ENCODE assay signal across 12 cellular contexts in genomic region chr4:6273661-6273990, GRCh38. TPM values are rescaled to one million over a fixed set of nuclear protein-coding genes. Genes with fewer than 3 reads are reported as not detected.
DNase-seq lines count a peak whose midpoint lies in the region; ATAC-seq and TF ChIP-seq lines count a peak whose summit lies in the region.
"Had no signal": no experiment of that assay in that cellular context is flagged by ENCODE, and none has a peak within 500 bp of the region (broad histone marks: within the 10 kb centered on the region; RNA-seq: fewer than 3 reads in every experiment).

No MANE protein-coding gene starts in this region.

- H3K36me3 ChIP-seq in left lung, result no peaks in the 10 kb centered on the region
- peaks cover 5 to 7% of the 10 kb centered on the region in 2 donors for H3K36me3 ChIP-seq in stomach smooth muscle (ENCODE audit: control insufficient read depth in 2 of 2, insufficient read depth in 2 of 2, low read length in 2 of 2)

- peak overlapping the region; percentile 59 for H3K4me3 Mint-ChIP-seq in HFFc6
- no peak overlapping the region for H3K4me3 Mint-ChIP-seq in CD4-positive, alpha-beta T cell

- in situ Hi-C loops in G401 (cut with HindIII; ENCODE audit: low sequenced_read_pairs), result no loop called here

- H3K4me1 ChIP-seq in left lung (peaks cover 42 to 72% of the 10 kb centered on the region in 2 donors), stomach smooth muscle (ENCODE audit: control insufficient read depth, insufficient read depth, low read length) (peaks cover 84% of the 10 kb centered on the region)

- H3K27me3 ChIP-seq in left lung (peaks cover 0 to 33% of the 10 kb centered on the region in 2 donors), stomach smooth muscle (ENCODE audit: control insufficient read depth in 1 of 2, insufficient read depth in 2 of 2, low read length in 2 of 2) (no peaks in the 10 kb centered on the region)
- H3K27me3 ChIP-seq in CD4-positive, alpha-beta T cell (ENCODE audit: control insufficient read depth, insufficient read depth, low read length), result no peaks in the 10 kb centered on the region

- H3K9ac ChIP-seq in stomach smooth muscle (ENCODE audit: low read length in 2 of 2), result peak overlapping the region in 1 of 2 donors; percentile 6
- H3K9ac ChIP-seq: parathyroid adenoma had no signal

- H3K4me1 Mint-ChIP-seq in HFFc6 (ENCODE audit: low read depth), result peaks cover 51% of the 10 kb centered on the region
- H3K4me1 Mint-ChIP-seq in CD4-positive, alpha-beta T cell (ENCODE audit: low read depth), result peaks cover 14% of the 10 kb centered on the region

- ATAC-seq in left lung, result no peak
- no peak for ATAC-seq in CD4-positive, alpha-beta T cell (ENCODE audit: poor library complexity)
- ATAC-seq: GM12878 had no signal

- no peaks in the 10 kb centered on the region; the same call in 1 of the 2 replicates for H3K27me3 Mint-ChIP-seq in HFFc6 (ENCODE audit: insufficient read depth)
- H3K27me3 Mint-ChIP-seq in CD4-positive, alpha-beta T cell, result no peaks in the 10 kb centered on the region

- H3K27ac ChIP-seq in caudate nucleus (ENCODE audit: low read depth, low read length) (peak overlapping the region; percentile 67), left lung (peak overlapping the region; percentile 48 to 62), stomach smooth muscle (ENCODE audit: low read length) (peak overlapping the region; percentile 86)
- no peak overlapping the region for H3K27ac ChIP-seq in CD4-positive, alpha-beta T cell (ENCODE audit: low read depth, low read length)
- H3K27ac ChIP-seq: parathyroid adenoma, WERI-Rb-1 had no signal

- H3K4me3 ChIP-seq in left lung (no peak overlapping the region), stomach smooth muscle (ENCODE audit: low read length in 2 of 2) (peak overlapping the region; percentile 55 to 61)
- H3K4me3 ChIP-seq: GM12878 had no signal

- no peak for TF ChIP-seq CTCF in HFFc6 (IDR thresholded peaks at IDR 0.05)
- TF ChIP-seq CTCF in left lung (IDR thresholded peaks at IDR 0.05), result no peak
- TF ChIP-seq CTCF in CD4-positive, alpha-beta T cell (IDR thresholded peaks at IDR 0.05), result no peak

- H3K9me3 ChIP-seq in left lung, result no peaks in the 10 kb centered on the region
- H3K9me3 ChIP-seq in stomach smooth muscle (ENCODE audit: control insufficient read depth in 2 of 2, low read length in 2 of 2), result no peaks in the 10 kb centered on the region
- no peaks in the 10 kb centered on the region for H3K9me3 ChIP-seq in CD4-positive, alpha-beta T cell (ENCODE audit: control insufficient read depth, low read length)

- DNase-seq in HFFc6 (peak; percentile 50), caudate nucleus (lab: John Stamatoyannopoulos, UW) (no peak), left lung (no peak), G401 (ENCODE audit: low spot score) (no peak), DMS53 treated with DMSO at 0.1 percent for 48 hours (lab: John Stamatoyannopoulos, UW; ENCODE audit: unreplicated experiment) (no peak), ecto neural progenitor cell (ENCODE audit: low spot score) (no peak)
- no peak for DNase-seq in CD4-positive, alpha-beta T cell
- DNase-seq: activated gamma-delta T cell treated with Interleukin-2 at 50 U/mL for 16 hours had no signal

- intact Hi-C loops in left lung (cut with DNase I), result no loop called here
- intact Hi-C loops in CD4-positive, alpha-beta T cell (cut with DNase I, micrococcal nuclease), result loop anchor here in 1 of 2 experiments (5.0 to 10.0 kb wide), 3 partner anchors 71 to 1884 kb away; partner anchors contain the start of genes ABLIM2 and JAKMIP1

- H3K9me3 Mint-ChIP-seq in HFFc6, result no peaks in the 10 kb centered on the region
- no peaks in the 10 kb centered on the region for H3K9me3 Mint-ChIP-seq in CD4-positive, alpha-beta T cell

- POLR2A ChIA-PET in CD4-positive, alpha-beta T cell (lab: Charles Lee), result no interaction called here

- H3K27ac Mint-ChIP-seq in HFFc6, result peak overlapping the region; percentile 84
- H3K27ac Mint-ChIP-seq in CD4-positive, alpha-beta T cell, result no peak overlapping the region

- CTCF ChIA-PET in CD4-positive, alpha-beta T cell (lab: Charles Lee), result no interaction called here

- no peaks in the 10 kb centered on the region for H3K36me3 Mint-ChIP-seq in HFFc6 (ENCODE audit: low read depth)
- H3K36me3 Mint-ChIP-seq in CD4-positive, alpha-beta T cell (ENCODE audit: low read depth), result no peaks in the 10 kb centered on the region

RNA-seq across cellular contexts. Expression of gene WFS1, which starts 4.0 kb away (rescaled TPM):
- 10 to 100 TPM; 47.3 to 72.1 (median 56.0) TPM for total RNA-seq in HFFc6 (2021; fragmentation: NEBNext Ultra II Directional; extraction: Animal tissue kit (Norgen Biotek cat#: 25700))
- 100 to 1,000 TPM in 1 of 2 donors, 10 to 100 TPM in 1; 40.1 to 103 TPM for total RNA-seq in left lung
- 8.2 and 9.3 TPM in 2 replicates for total RNA-seq in G401 (2014; rRNA removed; shearing (Covaris generic))
- 1 to 10 TPM; 1.3 to 1.7 TPM for total RNA-seq in CD4-positive, alpha-beta T cell

Comparison
In these comparisons a context has a peak if more than half of its experiments do, and no peak if none do; other contexts are left out.
1. H3K4me3 ChIP-seq: peak in stomach smooth muscle (2 of 2); none in left lung (0 of 2).